ENCODE assay signal across 13 cellular contexts in genomic region chr1:68725353-68725752, GRCh38.
A peak's percentile ranks its signal among the peaks of the same experiment; 100 is the strongest.
DNase-seq lines count a peak whose midpoint lies in the region; ATAC-seq and TF ChIP-seq lines count a peak whose summit lies in the region.
"Had no signal": no experiment of that assay in that cellular context is flagged by ENCODE, and none has a peak within 500 bp of the region (broad histone marks: within the 10 kb centered on the region; RNA-seq: fewer than 3 reads in every experiment).

No MANE protein-coding gene starts in this region.

- intact Hi-C loops in ovary (cut with DNase I), result no loop called here

- H3K27ac ChIP-seq in epithelial cell of prostate (no peak overlapping the region), ovary (no peak overlapping the region)

- no peaks in the 10 kb centered on the region for H3K4me1 ChIP-seq in ovary (ENCODE audit: insufficient read depth)

- TF ChIP-seq POLR2A in ovary (IDR thresholded peaks at IDR 0.05), result no peak

- H3K4me3 ChIP-seq in ovary, result no peak overlapping the region

- no peak for ATAC-seq in GM19351 (IDR thresholded peaks at IDR 0.05; ENCODE audit: unreplicated experiment)
- no peak for ATAC-seq in GM21619 (IDR thresholded peaks at IDR 0.05; ENCODE audit: unreplicated experiment)
- no peak for ATAC-seq in HG02885 (IDR thresholded peaks at IDR 0.05; ENCODE audit: poor library complexity, unreplicated experiment)
- no peak for ATAC-seq in GM18870 (IDR thresholded peaks at IDR 0.05; ENCODE audit: unreplicated experiment)
- ATAC-seq: activated naive CD8-positive, alpha-beta T cell treated with anti-CD3 and anti-CD28 coated beads, Interleukin-2, amount 50 U/mL, for 24 hours; stimulated activated naive CD8-positive, alpha-beta T cell treated with anti-CD3 and anti-CD28 coated beads, Interleukin-15, Interleukin-2, amounts not matched to agents 100 U/mL and 50 U/mL, for 24 hours had no signal

- DNase-seq in G401 (ENCODE audit: low spot score) (peak; percentile 4), NCI-H2227 (lab: John Stamatoyannopoulos, UW; ENCODE audit: unreplicated experiment) (peak; percentile 63), epithelial cell of prostate (ENCODE audit: low read depth, low spot score) (peak; percentile 10), ovary (peak in 3 of 5 donors; percentile 18 to 25 (median 18))
- DNase-seq: activated naive CD8-positive, alpha-beta T cell treated with anti-CD3 and anti-CD28 coated beads, Interleukin-2, amount 50 U/mL, for 24 hours; CD4-positive, CD25-positive, alpha-beta regulatory T cell; HCEC 1CT; stimulated activated CD4-positive, alpha-beta T cell treated with anti-CD3 and anti-CD28 coated beads, Interleukin-4, amount 100 ng/mL, for 1 hour; stimulated activated naive CD8-positive, alpha-beta T cell treated with anti-CD3 and anti-CD28 coated beads, Interleukin-15, Interleukin-2, amounts not matched to agents 100 U/mL and 50 U/mL, for 24 hours had no signal

- H3K27me3 ChIP-seq in ovary, result no peaks in the 10 kb centered on the region

- no peak for TF ChIP-seq CTCF in ovary (IDR thresholded peaks at IDR 0.05)

- in situ Hi-C loops in G401 (cut with HindIII; ENCODE audit: low sequenced_read_pairs), result no loop called here

- no peaks in the 10 kb centered on the region for H3K36me3 ChIP-seq in ovary

- H3K9me3 ChIP-seq in ovary, result no peaks in the 10 kb centered on the region

- TF ChIP-seq EP300 in ovary (IDR thresholded peaks at IDR 0.05), result no peak

- 10 to 17% (median 16%) methylated on average over 2 of the region's 2 CpGs for WGBS in ovary, 3 donors

Comparison
In these comparisons a context has a peak if more than half of its experiments do, and no peak if none do; other contexts are left out.
1. DNase-seq: peak in every context shown above with its lines; median percentile 63 in NCI-H2227; 18 in ovary; 10 in epithelial cell of prostate; 4 in G401.